Comparison of ENCODE assay signal across 1 cellular context in the genomic region with DNA sequence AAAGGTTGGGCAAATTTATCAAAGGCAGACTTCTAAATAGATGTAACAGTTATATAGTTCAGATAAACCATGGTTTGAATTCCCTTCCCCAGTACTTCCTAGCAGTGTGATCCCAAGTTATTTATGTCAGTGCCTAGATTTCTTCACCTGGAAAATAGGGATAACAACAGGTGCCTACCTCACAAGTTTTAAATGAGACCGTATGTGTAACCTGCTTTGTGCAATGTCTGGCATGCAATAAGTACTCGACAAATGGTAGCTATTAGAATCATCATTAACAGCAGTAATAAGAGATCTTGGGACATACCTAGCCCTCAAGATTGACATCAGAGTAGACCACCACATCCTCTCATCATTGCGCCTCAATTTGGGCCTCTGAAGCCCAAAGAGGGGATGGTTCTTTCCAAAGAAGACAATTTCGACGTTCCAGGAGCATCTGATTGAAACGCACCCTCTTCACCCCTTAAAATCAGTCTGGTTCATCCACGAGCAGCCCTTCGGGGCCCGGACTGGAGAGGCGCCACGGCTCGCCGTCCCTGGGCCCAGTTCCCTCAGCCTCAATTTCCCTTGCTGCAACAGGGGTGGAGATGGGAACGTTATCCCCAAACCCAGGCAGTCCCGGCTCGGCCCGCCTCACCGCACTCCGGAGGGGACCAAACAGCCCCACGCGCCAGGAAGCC.
TF ChIP-seq lines count a peak whose summit lies in the region.

No MANE protein-coding gene starts in this region.

TF ChIP-seq in WTC11, 78 proteins besides CTCF, POLR2A, EP300 and RAD21 (continued from another document):
- TF ChIP-seq E2F1 (CRISPR knock-in tag; IDR thresholded peaks at IDR 0.05) (no peak; the same call in 1 of the 2 replicates), TCF7 (CRISPR knock-in tag; IDR thresholded peaks at IDR 0.05; ENCODE audit: low read depth) (no peak), ZNF425 (CRISPR knock-in tag; conservative IDR thresholded peaks at IDR 0.05) (no peak), ETV6 (CRISPR knock-in tag; IDR thresholded peaks at IDR 0.05) (0 out of 2 replicates have a peak, but pooled peaks have one; percentile 40), SMAD4 (CRISPR knock-in tag; IDR thresholded peaks at IDR 0.05) (no peak), ZNF671 (CRISPR knock-in tag; IDR thresholded peaks at IDR 0.05) (no peak), RORB (CRISPR knock-in tag; IDR thresholded peaks at IDR 0.05) (no peak), HMGA2 (CRISPR knock-in tag; IDR thresholded peaks at IDR 0.05) (no peak), JUN (CRISPR knock-in tag; IDR thresholded peaks at IDR 0.05) (no peak), ZNF138 (CRISPR knock-in tag; conservative IDR thresholded peaks at IDR 0.05) (peak; percentile 73; the same call in 1 of the 2 replicates), ZBTB43 (CRISPR knock-in tag; IDR thresholded peaks at IDR 0.05) (no peak), ZNF317 (CRISPR knock-in tag; IDR thresholded peaks at IDR 0.05; ENCODE audit: borderline replicate concordance, low read depth) (no peak), FOXK1 (CRISPR knock-in tag; IDR thresholded peaks at IDR 0.05) (0 out of 2 replicates have a peak, but pooled peaks have one; percentile 17), SOX15 (CRISPR knock-in tag; IDR thresholded peaks at IDR 0.05) (no peak), FOXP1 (CRISPR knock-in tag; IDR thresholded peaks at IDR 0.05; ENCODE audit: borderline replicate concordance) (peak; percentile 77; the same call in 1 of the 2 replicates)
- TF ChIP-seq, protein P1, sequence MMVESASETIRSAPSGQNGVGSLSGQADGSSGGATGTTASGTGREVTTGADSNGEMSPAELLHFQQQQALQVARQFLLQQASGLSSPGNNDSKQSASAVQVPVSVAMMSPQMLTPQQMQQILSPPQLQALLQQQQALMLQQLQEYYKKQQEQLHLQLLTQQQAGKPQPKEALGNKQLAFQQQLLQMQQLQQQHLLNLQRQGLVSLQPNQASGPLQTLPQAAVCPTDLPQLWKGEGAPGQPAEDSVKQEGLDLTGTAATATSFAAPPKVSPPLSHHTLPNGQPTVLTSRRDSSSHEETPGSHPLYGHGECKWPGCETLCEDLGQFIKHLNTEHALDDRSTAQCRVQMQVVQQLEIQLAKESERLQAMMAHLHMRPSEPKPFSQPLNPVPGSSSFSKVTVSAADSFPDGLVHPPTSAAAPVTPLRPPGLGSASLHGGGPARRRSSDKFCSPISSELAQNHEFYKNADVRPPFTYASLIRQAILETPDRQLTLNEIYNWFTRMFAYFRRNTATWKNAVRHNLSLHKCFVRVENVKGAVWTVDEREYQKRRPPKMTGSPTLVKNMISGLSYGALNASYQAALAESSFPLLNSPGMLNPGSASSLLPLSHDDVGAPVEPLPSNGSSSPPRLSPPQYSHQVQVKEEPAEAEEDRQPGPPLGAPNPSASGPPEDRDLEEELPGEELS (CRISPR knock-in tag; IDR thresholded peaks at IDR 0.05): peak; percentile 33; the same call in 1 of the 2 replicates
